ENCODE assay signal across 8 cellular contexts in the genomic region with DNA sequence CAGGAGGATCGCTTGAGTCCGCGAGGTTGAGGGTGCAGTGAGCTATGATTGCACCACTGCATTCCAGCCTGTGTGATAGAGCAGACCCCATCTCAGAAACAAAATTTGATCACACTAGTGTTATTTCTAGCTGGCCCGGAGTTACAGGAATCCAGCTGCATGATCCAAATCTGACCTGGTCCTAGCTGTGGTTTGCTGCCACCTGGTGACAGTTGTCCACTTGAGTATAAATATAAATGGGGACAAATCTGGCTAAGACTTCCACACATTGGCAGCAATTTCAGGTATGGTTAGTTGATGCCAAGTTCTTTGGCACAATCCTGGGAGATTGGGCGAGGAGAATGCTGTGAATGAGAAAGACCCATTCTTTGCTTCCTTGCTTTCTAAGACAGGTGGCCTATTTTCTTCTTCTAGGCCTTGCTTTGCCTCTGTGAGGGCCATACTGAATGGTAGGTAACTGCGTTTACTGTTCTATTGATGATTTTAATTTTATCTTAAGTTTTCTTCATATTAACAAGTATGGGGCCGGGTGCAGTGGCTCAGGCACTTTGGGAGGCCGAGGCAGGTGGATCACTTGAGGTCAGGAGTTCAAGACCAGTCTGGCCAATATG. TPM values are rescaled to one million over a fixed set of nuclear protein-coding genes. Genes with fewer than 3 reads are reported as not detected.
DNase-seq lines count a peak whose midpoint lies in the region; ATAC-seq and TF ChIP-seq lines count a peak whose summit lies in the region.

No MANE protein-coding gene starts in this region.

- H3K4me2 ChIP-seq in Loucy (ENCODE audit: low read depth, low read length, poor library complexity, severe bottlenecking) = no peak overlapping the region

- no peak overlapping the region for H2AFZ ChIP-seq in Loucy (ENCODE audit: low read length)

- TF ChIP-seq CTCF in Loucy (conservative IDR thresholded peaks at IDR 0.05; ENCODE audit: low read length) = peak; percentile 64
- TF ChIP-seq CTCF in right lobe of liver (IDR thresholded peaks at IDR 0.05) = peak; percentile 73 to 85 (median 74)

- H3K36me3 Mint-ChIP-seq in activated CD4-positive, alpha-beta T cell treated with anti-CD3 and anti-CD28 coated beads, Interleukin-2, amount 10 ng/mL, durations not matched to agents 24 days and 14 days (ENCODE audit: low read depth) = no peaks in the 10 kb centered on the region

- H3K27me3 Mint-ChIP-seq in activated CD4-positive, alpha-beta T cell treated with anti-CD3 and anti-CD28 coated beads, Interleukin-2, amount 10 ng/mL, durations not matched to agents 24 days and 14 days = no peaks in the 10 kb centered on the region

- peaks cover 17% of the 10 kb centered on the region for H3K4me1 Mint-ChIP-seq in activated CD4-positive, alpha-beta T cell treated with anti-CD3 and anti-CD28 coated beads, Interleukin-2, amount 10 ng/mL, durations not matched to agents 24 days and 14 days

- peaks cover 96% of the 10 kb centered on the region for H4K20me1 ChIP-seq in Loucy (ENCODE audit: insufficient read depth, low read length, poor library complexity, severe bottlenecking)

- H3K4me1 ChIP-seq in Loucy (ENCODE audit: insufficient read depth, low read length, poor library complexity, severe bottlenecking) (peaks cover under 1% of the 10 kb centered on the region), right lobe of liver (peaks cover 0 to 71% (median 33%) of the 10 kb centered on the region in 4 donors)

- H3K4me3 ChIP-seq in Loucy (ENCODE audit: low read length, poor library complexity, severe bottlenecking) (no peak overlapping the region), right lobe of liver (no peak overlapping the region)

- peak; percentile 81 to 91 (median 85) for ATAC-seq in right lobe of liver
- no peak for ATAC-seq in HG02981 (IDR thresholded peaks at IDR 0.05; ENCODE audit: unreplicated experiment)

- H3K27me3 ChIP-seq in Loucy (ENCODE audit: insufficient read depth, low read length, poor library complexity, severe bottlenecking) = no peaks in the 10 kb centered on the region
- no peaks in the 10 kb centered on the region for H3K27me3 ChIP-seq in right lobe of liver

- no peaks in the 10 kb centered on the region for H3K9me3 Mint-ChIP-seq in activated CD4-positive, alpha-beta T cell treated with anti-CD3 and anti-CD28 coated beads, Interleukin-2, amount 10 ng/mL, durations not matched to agents 24 days and 14 days

- H3K36me3 ChIP-seq in Loucy (ENCODE audit: insufficient read depth, low read length) (peaks cover 3% of the 10 kb centered on the region; the same call in 1 of the 2 replicates), right lobe of liver (no peaks in the 10 kb centered on the region)

- no peaks in the 10 kb centered on the region for H3K9me2 ChIP-seq in Loucy (replicated peaks; ENCODE audit: low read depth, low read length)

- TF ChIP-seq POLR2A in right lobe of liver (IDR thresholded peaks at IDR 0.05) = no peak

- 44% methylated on average over 5 of the region's 8 CpGs for WGBS in right lobe of liver (ENCODE audit: insufficient coverage, low coverage, low lambda C conversion rate, missing lambda C conversion rate)

- peak; percentile 65 for DNase-seq in ELR (ENCODE audit: low read depth)
- peak; percentile 80 for DNase-seq in activated CD4-positive, alpha-beta T cell treated with anti-CD3 and anti-CD28 coated beads, Interleukin-2, amount 10 ng/mL, durations not matched to agents 24 days and 14 days
- DNase-seq in dermis microvascular lymphatic vessel endothelial cell (ENCODE audit: low read depth in 2 of 2) = peak; percentile 71 to 82
- peak; percentile 67 to 85 (median 77) for DNase-seq in right lobe of liver
- DNase-seq in stimulated activated CD8-positive, alpha-beta memory T cell treated with anti-CD3 and anti-CD28 coated beads, Interleukin-15, amount 100 ng/mL, for 1 hour (ENCODE audit: low read depth) = peak; percentile 40
- DNase-seq in A172 (ENCODE audit: low spot score) = no peak

- no peak overlapping the region for H3K4me3 Mint-ChIP-seq in activated CD4-positive, alpha-beta T cell treated with anti-CD3 and anti-CD28 coated beads, Interleukin-2, amount 10 ng/mL, durations not matched to agents 24 days and 14 days

- peak overlapping the region in 1 of 3 donors; percentile 14 for H3K27ac ChIP-seq in right lobe of liver

- no peak overlapping the region for H3K27ac Mint-ChIP-seq in activated CD4-positive, alpha-beta T cell treated with anti-CD3 and anti-CD28 coated beads, Interleukin-2, amount 10 ng/mL, durations not matched to agents 24 days and 14 days

- H3K9ac ChIP-seq in Loucy (ENCODE audit: low read depth, low read length, poor library complexity, severe bottlenecking) = no peak overlapping the region

- H3K9me3 ChIP-seq in Loucy (ENCODE audit: insufficient read depth, low read depth, low read length) (no peaks in the 10 kb centered on the region), right lobe of liver (no peaks in the 10 kb centered on the region)

- peaks cover 98% of the 10 kb centered on the region for H3K79me2 ChIP-seq in Loucy (ENCODE audit: insufficient read depth, low read length)

- intact Hi-C loops in activated CD4-positive, alpha-beta T cell treated with anti-CD3 and anti-CD28 coated beads, Interleukin-2, amount 10 ng/mL, durations not matched to agents 24 days and 14 days (cut with micrococcal nuclease) = loop anchor here (1.0 kb wide), 1 partner anchor 39 kb away; no protein-coding TSS in a partner anchor
- intact Hi-C loops in right lobe of liver (cut with DNase I) = loop anchor here in 1 of 2 donors (5.0 kb wide), 1 partner anchor 35 kb away; the partner anchor contains the start of gene UBE2R2

- no peaks in the 10 kb centered on the region for H3F3A ChIP-seq in Loucy (ENCODE audit: low read depth)

RNA-seq across cellular contexts. Expression of gene UBE2R2, which starts 35.4 kb away (rescaled TPM):
- total RNA-seq in activated CD4-positive, alpha-beta T cell treated with anti-CD3 and anti-CD28 coated beads, Interleukin-2, amount 10 ng/mL, durations not matched to agents 24 days and 14 days = 41.6 and 41.9 TPM in 2 replicates
- total RNA-seq in dermis microvascular lymphatic vessel endothelial cell (15.7 and 23.1 TPM in 2 replicates), right lobe of liver (10 to 100 TPM; 21.1 to 27.4 (median 21.8) TPM)
- total RNA-seq in A172 (2014; rRNA removed; shearing (Covaris generic)) = 14.4 and 16.0 TPM in 2 replicates

RNA-seq across cellular contexts. Expression of gene PRSS3, which starts 57.0 kb away (rescaled TPM):
- not detected in 2 replicates for total RNA-seq in activated CD4-positive, alpha-beta T cell treated with anti-CD3 and anti-CD28 coated beads, Interleukin-2, amount 10 ng/mL, durations not matched to agents 24 days and 14 days
- total RNA-seq in dermis microvascular lymphatic vessel endothelial cell (12.8 and 15.3 TPM in 2 replicates), right lobe of liver (10 to 100 TPM in 1 of 6 experiments, 1 to 10 TPM in 4, under 1 TPM in 1; 0.93 to 18.0 (median 3.8) TPM)
- 1.5 TPM in 1 of 2 replicates, not detected in the other for total RNA-seq in A172 (2014; rRNA removed; shearing (Covaris generic))
